Comparison of ENCODE assay signal across 8 cellular contexts in genomic region chr3:148077318-148077923, GRCh38.
DNase-seq lines count a peak whose midpoint lies in the region; ATAC-seq and TF ChIP-seq lines count a peak whose summit lies in the region.

No MANE protein-coding gene starts in this region.

- no peak overlapping the region for H3K27ac ChIP-seq in left lung

- DNase-seq in GM03348 (ENCODE audit: low spot score) (peak; percentile 28), left lung (no peak), NCI-H1417 treated with DMSO at 0.1 percent for 48 hours (lab: John Stamatoyannopoulos, UW) (no peak)
- DNase-seq in activated CD8-positive, alpha-beta memory T cell treated with anti-CD3 and anti-CD28 coated beads, Interleukin-2, amount 50 U/mL, for 4 hours = no peak
- no peak for DNase-seq in activated effector memory CD4-positive, alpha-beta T cell treated with anti-CD3 and anti-CD28 coated beads, Interleukin-2, amount 50 U/mL, for 16 hours
- DNase-seq in stimulated activated CD4-positive, alpha-beta T cell treated with anti-CD3 and anti-CD28 coated beads, Interleukin-4, amount 100 ng/mL, for 1 hour = no peak

- no peaks in the 10 kb centered on the region for H3K9me3 ChIP-seq in left lung

- no peaks in the 10 kb centered on the region for H3K27me3 ChIP-seq in left lung

- ATAC-seq in HG02885 (IDR thresholded peaks at IDR 0.05; ENCODE audit: poor library complexity, unreplicated experiment) (peak; percentile 61), SK-N-SH treated with all-trans-retinoic acid at 6 μM for 48 hours (peak; percentile 50; the same call in 2 of the 3 replicates), left lung (peak; percentile 56)

- intact Hi-C loops in left lung (cut with DNase I) = no loop called here

- TF ChIP-seq CTCF in left lung (IDR thresholded peaks at IDR 0.05) = peak in 1 of 2 donors; percentile 30

- no peak overlapping the region for H3K4me3 ChIP-seq in left lung

- H3K4me1 ChIP-seq in left lung = no peaks in the 10 kb centered on the region

- no peaks in the 10 kb centered on the region for H3K36me3 ChIP-seq in left lung

TF ChIP-seq in SK-N-SH treated with all-trans-retinoic acid at 6 μM for 48 hours, 23 proteins besides CTCF, POLR2A, EP300 and RAD21:
- TF ChIP-seq POU6F1 (CRISPR knock-in tag; IDR thresholded peaks at IDR 0.05; ENCODE audit: borderline replicate concordance, low read depth) (no peak), GLIS3 (CRISPR knock-in tag; IDR thresholded peaks at IDR 0.05) (no peak), ZFP30 (CRISPR knock-in tag; IDR thresholded peaks at IDR 0.05) (no peak), OSR1 (CRISPR knock-in tag; IDR thresholded peaks at IDR 0.05) (no peak), CSRNP3 (CRISPR knock-in tag; IDR thresholded peaks at IDR 0.05) (no peak), ZC3H10 (CRISPR knock-in tag; IDR thresholded peaks at IDR 0.05) (no peak), ARNTL (CRISPR knock-in tag; IDR thresholded peaks at IDR 0.05; ENCODE audit: borderline replicate concordance, low read depth) (no peak), TOX (CRISPR knock-in tag; IDR thresholded peaks at IDR 0.05; ENCODE audit: borderline replicate concordance) (no peak)
